ENCODE assay signal across 9 cellular contexts in the genomic region with DNA sequence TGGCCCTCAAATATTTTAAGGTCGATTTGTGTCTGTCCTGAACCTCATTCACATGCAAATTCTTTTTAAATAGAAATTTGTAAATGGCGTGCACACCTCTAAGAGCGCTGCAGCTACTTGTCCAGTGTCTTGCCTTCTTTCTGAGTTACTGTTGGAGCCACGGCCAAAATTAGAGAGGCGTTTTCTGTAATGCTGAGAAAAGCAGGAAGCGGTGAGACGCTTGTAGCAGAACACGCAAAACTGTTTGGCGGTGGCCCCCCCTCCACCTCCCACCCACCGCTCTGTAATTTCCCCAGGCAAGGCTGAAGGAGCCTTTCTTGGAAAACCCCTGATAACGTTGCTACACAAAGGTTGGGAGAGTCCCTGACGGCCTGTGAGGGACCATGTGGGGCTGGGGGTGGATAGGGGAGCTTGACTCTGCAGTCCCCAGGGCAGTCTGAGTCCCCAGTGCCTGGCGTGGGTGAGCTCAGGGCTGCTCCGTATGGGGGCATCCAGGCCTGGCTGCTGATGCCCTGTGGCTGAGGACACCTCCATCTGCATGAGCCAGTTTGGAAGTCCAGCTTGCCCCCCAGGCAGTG.
A peak's percentile ranks its signal among the peaks of the same experiment; 100 is the strongest.
DNase-seq lines count a peak whose midpoint lies in the region; ATAC-seq, FAIRE-seq and TF ChIP-seq lines count a peak whose summit lies in the region.
"Had no signal": no experiment of that assay in that cellular context is flagged by ENCODE, and none has a peak within 500 bp of the region (broad histone marks: within the 10 kb centered on the region; RNA-seq: fewer than 3 reads in every experiment).

No MANE protein-coding gene starts in this region.

- DNase-seq in GM12891 (ENCODE audit: insufficient read length, low spot score) (no peak), T-helper 9 cell (peak; percentile 46), psoas muscle (no peak), esophagus squamous epithelium (lab: John Stamatoyannopoulos, UW) (no peak), left cardiac atrium (no peak)
- DNase-seq in effector CD8-positive, alpha-beta T cell (lab: John Stamatoyannopoulos, UW) = peak; percentile 43
- DNase-seq in stimulated activated naive CD4-positive, alpha-beta T cell treated with Interleukin-2 at 50 U/mL for 16 hours (lab: John Stamatoyannopoulos, UW) = peak; percentile 80

- H3K27ac ChIP-seq in psoas muscle (no peak overlapping the region), esophagus squamous epithelium (no peak overlapping the region)
- H3K27ac ChIP-seq: parathyroid adenoma had no signal

- peak; percentile 84 for ATAC-seq in GM21825 (IDR thresholded peaks at IDR 0.05; ENCODE audit: unreplicated experiment)
- no peak for ATAC-seq in psoas muscle
- ATAC-seq in left cardiac atrium = no peak

- WGBS in psoas muscle, 3 donors = 73 to 80% (median 76%) methylated on average over 14 of the region's 14 CpGs
- WGBS in esophagus squamous epithelium, 2 donors = 29 to 34% methylated on average over 8 to 9 of the region's 14 CpGs

- TF ChIP-seq CTCF in psoas muscle (IDR thresholded peaks at IDR 0.05) = no peak
- TF ChIP-seq CTCF in esophagus squamous epithelium (IDR thresholded peaks at IDR 0.05) = no peak

- TF ChIP-seq POLR2A in GM12891 (IDR thresholded peaks at IDR 0.05; ENCODE audit: low read depth, low read length) (peak; percentile 85), esophagus squamous epithelium (IDR thresholded peaks at IDR 0.05) (no peak)

- H3K4me3 ChIP-seq in psoas muscle (no peak overlapping the region), esophagus squamous epithelium (no peak overlapping the region)

- H3K4me1 ChIP-seq in psoas muscle = no peaks in the 10 kb centered on the region
- H3K4me1 ChIP-seq in esophagus squamous epithelium = peaks cover 0 to 8% (median 3%) of the 10 kb centered on the region in 3 donors
- H3K4me1 ChIP-seq: parathyroid adenoma had no signal

- H3K9me3 ChIP-seq in psoas muscle (no peaks in the 10 kb centered on the region), esophagus squamous epithelium (no peaks in the 10 kb centered on the region)

- H3K36me3 ChIP-seq in psoas muscle (ENCODE audit: insufficient read depth in 1 of 2, low read depth in 1 of 2) (no peaks in the 10 kb centered on the region), esophagus squamous epithelium (no peaks in the 10 kb centered on the region)

- intact Hi-C loops in psoas muscle (cut with DNase I) (no loop called here), esophagus squamous epithelium (cut with DNase I) (no loop called here), left cardiac atrium (cut with DNase I) (no loop called here)

- peak; percentile 96 for FAIRE-seq in GM12891 (lab: Jason Lieb, UNC)

- H3K27me3 ChIP-seq in psoas muscle (ENCODE audit: insufficient read depth in 3 of 3, low read length in 2 of 3) = no peaks in the 10 kb centered on the region
- H3K27me3 ChIP-seq in esophagus squamous epithelium = peaks cover 0 to 2% (median 0%) of the 10 kb centered on the region in 4 donors

TF ChIP-seq in GM12891, 5 proteins besides CTCF, POLR2A, EP300 and RAD21:
- TF ChIP-seq SPI1 (IDR thresholded peaks at IDR 0.05; ENCODE audit: low read depth, low read length) = peak; percentile 61
- peak; percentile 91 for TF ChIP-seq POLR2AphosphoS5 (IDR thresholded peaks at IDR 0.05; ENCODE audit: low read depth, low read length)
- peak; percentile 70 for TF ChIP-seq POU2F2 (IDR thresholded peaks at IDR 0.05; ENCODE audit: low read depth, low read length)
- TF ChIP-seq PAX5 (IDR thresholded peaks at IDR 0.05; ENCODE audit: insufficient read depth, low read length, severe bottlenecking) = peak; percentile 38
- TF ChIP-seq TAF1 (IDR thresholded peaks at IDR 0.05; ENCODE audit: low read depth, low read length) = peak; percentile 75

Comparison
In these comparisons a context has a peak if more than half of its experiments do, and no peak if none do; other contexts are left out.
1. DNase-seq: peak in T-helper 9 cell (single experiment), effector CD8-positive, alpha-beta T cell (single experiment) and stimulated activated naive CD4-positive, alpha-beta T cell treated with Interleukin-2 at 50 U/mL for 16 hours (single experiment); none in GM12891 (single experiment), psoas muscle (0 of 2), esophagus squamous epithelium (single experiment) and left cardiac atrium (single experiment).